In the genomic region with DNA sequence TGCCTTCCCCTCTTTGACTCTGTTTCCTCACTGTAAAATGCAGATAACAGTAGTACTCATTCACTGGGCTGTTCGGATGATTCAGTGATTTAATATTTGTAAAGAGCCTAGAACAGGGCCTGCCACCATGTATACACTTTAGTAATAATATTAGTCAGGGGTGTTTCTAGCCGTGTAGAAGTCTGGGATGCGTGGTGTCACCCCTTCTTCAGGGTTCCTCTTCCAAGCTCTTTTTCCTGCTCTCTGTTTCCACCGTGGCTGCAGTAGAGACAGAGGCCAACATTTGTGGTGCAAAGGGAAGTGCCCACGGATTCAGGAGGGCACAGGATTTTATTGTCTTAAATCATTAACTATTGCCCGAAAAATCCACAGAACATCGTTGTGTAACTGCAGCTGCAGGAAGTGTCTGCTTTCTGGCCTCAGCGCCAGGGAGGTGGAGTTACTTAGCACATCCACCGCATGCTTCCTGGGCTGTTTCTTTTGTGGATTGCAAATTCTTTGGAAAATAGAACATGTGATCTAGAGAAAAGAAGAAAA, we compare ENCODE assay signal across 8 cellular contexts.
DNase-seq lines count a peak whose midpoint lies in the region; FAIRE-seq and TF ChIP-seq lines count a peak whose summit lies in the region.

No MANE protein-coding gene starts in this region.

- peaks cover 92% of the 10 kb centered on the region for H4K20me1 ChIP-seq in neural progenitor cell (ENCODE audit: low read depth)

- H3K27me3 Mint-ChIP-seq in neural progenitor cell (ENCODE audit: insufficient read depth, low read depth), result peaks cover 2% of the 10 kb centered on the region

- H3K9me3 Mint-ChIP-seq in neural progenitor cell, result peaks cover 3% of the 10 kb centered on the region

- H3K4me2 ChIP-seq in neural progenitor cell, result no peak overlapping the region

- no peak overlapping the region for H3K4me3 Mint-ChIP-seq in neural progenitor cell

- H3K27ac Mint-ChIP-seq in neural progenitor cell, result no peak overlapping the region

- H3K4me1 Mint-ChIP-seq in neural progenitor cell, result peaks cover 36% of the 10 kb centered on the region

- peaks cover 96% of the 10 kb centered on the region for H3K79me2 ChIP-seq in neural progenitor cell (ENCODE audit: low read depth)

- H3K27me3 ChIP-seq in adipocyte (replicated peaks; ENCODE audit: control insufficient read depth, insufficient read depth, low read length), result no peaks in the 10 kb centered on the region
- no peaks in the 10 kb centered on the region for H3K27me3 ChIP-seq in neural progenitor cell

- no peaks in the 10 kb centered on the region for H3K36me3 ChIP-seq in adipocyte (ENCODE audit: control insufficient read depth, insufficient read depth, low read length, severe bottlenecking)
- H3K36me3 ChIP-seq in neural progenitor cell, result no peaks in the 10 kb centered on the region

- no peak overlapping the region for H3K27ac ChIP-seq in neural progenitor cell

- peaks cover 3% of the 10 kb centered on the region for H3F3A ChIP-seq in neural progenitor cell (ENCODE audit: low read depth)

- TF ChIP-seq CTCF in neural progenitor cell (IDR thresholded peaks at IDR 0.05), result no peak

- no peaks in the 10 kb centered on the region for H3K36me3 Mint-ChIP-seq in neural progenitor cell

- no peak overlapping the region for H2AFZ ChIP-seq in neural progenitor cell (replicated peaks)

- peak; percentile 65 for DNase-seq in AG08395 (ENCODE audit: low spot score)
- DNase-seq in HTR-8/SVneo (ENCODE audit: insufficient read length, low spot score), result peak; percentile 66
- peak; percentile 82 for DNase-seq in adipocyte (ENCODE audit: low read depth)
- DNase-seq in iris pigment epithelial cell (ENCODE audit: low read depth), result peak; percentile 94
- peak; percentile 77 for DNase-seq in stromal cell of bone marrow (ENCODE audit: low read depth)
- DNase-seq in NCI-H1105 (lab: John Stamatoyannopoulos, UW), result no peak
- no peak for DNase-seq in neural progenitor cell (ENCODE audit: low spot score)
- DNase-seq in NCI-H1048 (lab: John Stamatoyannopoulos, UW), result no peak

- H3K9ac ChIP-seq in adipocyte (ENCODE audit: low read length) (peak overlapping the region; percentile 74), neural progenitor cell (no peak overlapping the region)

- peak overlapping the region; percentile 67 for H3K4me3 ChIP-seq in adipocyte (ENCODE audit: low read length)
- H3K4me3 ChIP-seq in neural progenitor cell, result no peak overlapping the region

- FAIRE-seq in HTR-8/SVneo (lab: Jason Lieb, UNC), result no peak

- peaks cover 83% of the 10 kb centered on the region for H3K4me1 ChIP-seq in adipocyte (ENCODE audit: control insufficient read depth, insufficient read depth, low read length)
- peaks cover 23% of the 10 kb centered on the region for H3K4me1 ChIP-seq in neural progenitor cell

- H3K9me3 ChIP-seq in adipocyte (ENCODE audit: control insufficient read depth, low read length) (no peaks in the 10 kb centered on the region), neural progenitor cell (ENCODE audit: low read depth) (no peaks in the 10 kb centered on the region)

Comparison
In these comparisons a context has a peak if more than half of its experiments do, and no peak if none do; other contexts are left out.
1. DNase-seq: peak in AG08395 (single experiment), HTR-8/SVneo (single experiment), adipocyte (single experiment), iris pigment epithelial cell (single experiment) and stromal cell of bone marrow (single experiment); none in NCI-H1105 (single experiment), neural progenitor cell (single experiment) and NCI-H1048 (single experiment).